In genomic region chr19:39833464-39834286, GRCh38 we compare ENCODE assay signal across 8 cellular contexts. TPM values are rescaled to one million over a fixed set of nuclear protein-coding genes. Genes with fewer than 3 reads are reported as not detected.
DNase-seq lines count a peak whose midpoint lies in the region; ATAC-seq and TF ChIP-seq lines count a peak whose summit lies in the region.

DYRK1B (minus strand) TSS chr19:39834162; CDS start chr19:39831867, 2,295 bp downstream.

- peaks cover 79% of the 10 kb centered on the region for H3K36me3 ChIP-seq in NT2/D1 (ENCODE audit: insufficient read depth, insufficient read length, low read length)

- H3K27me3 Mint-ChIP-seq in CD14-positive monocyte (ENCODE audit: low read depth in 3 of 3) = peaks cover 0 to 1% (median 0%) of the 10 kb centered on the region in 3 donors
- H3K27me3 Mint-ChIP-seq in activated T-cell treated with anti-CD3 and anti-CD28 coated beads, Interleukin-2, amount 50 U/mL, for 24 hours = no peaks in the 10 kb centered on the region

- H3K4me3 ChIP-seq in NT2/D1 (ENCODE audit: insufficient read length, low read depth) (peak within 1 kb of the TSS; percentile 59), epithelial cell of proximal tubule (ENCODE audit: low read depth, low read length) (peak within 1 kb of the TSS; percentile 86), mononuclear cell (ENCODE audit: low read length) (peak within 1 kb of the TSS; percentile 98)

- no peak for TF ChIP-seq CTCF in CD14-positive monocyte (IDR thresholded peaks at IDR 0.05)
- TF ChIP-seq CTCF in epithelial cell of proximal tubule (conservative IDR thresholded peaks at IDR 0.05; ENCODE audit: low read depth, low read length) = no peak

- ATAC-seq in GM19395 (IDR thresholded peaks at IDR 0.05; ENCODE audit: unreplicated experiment) = peak; percentile 87
- peak; percentile 83 for ATAC-seq in HG03521 (IDR thresholded peaks at IDR 0.05; ENCODE audit: unreplicated experiment)

- peak within 1 kb of the TSS; percentile 85 to 89 for H3K4me3 Mint-ChIP-seq in CD14-positive monocyte
- peak within 1 kb of the TSS; percentile 77 for H3K4me3 Mint-ChIP-seq in activated T-cell treated with anti-CD3 and anti-CD28 coated beads, Interleukin-2, amount 50 U/mL, for 24 hours

- DNase-seq in CD14-positive monocyte (ENCODE audit: low spot score) (peak; percentile 96), NT2/D1 (ENCODE audit: low read depth, low spot score) (peak; percentile 91), epithelial cell of proximal tubule (ENCODE audit: low read depth) (peak; percentile 70)
- DNase-seq in activated T-cell treated with anti-CD3 and anti-CD28 coated beads, Interleukin-2, amount 50 U/mL, for 24 hours = peak; percentile 93
- DNase-seq in stimulated activated CD8-positive, alpha-beta memory T cell treated with anti-CD3 and anti-CD28 coated beads, Interleukin-2, amount 100 ng/mL, for 1 hour (ENCODE audit: low read depth in 2 of 2) = peak; percentile 93 to 96

- H3K4me1 ChIP-seq in NT2/D1 (ENCODE audit: insufficient read depth, insufficient read length) (no peaks in the 10 kb centered on the region), mononuclear cell (ENCODE audit: insufficient read depth, low read length) (peaks cover 31% of the 10 kb centered on the region)

- H3K9me3 ChIP-seq in NT2/D1 (ENCODE audit: insufficient read depth, low read length) (no peaks in the 10 kb centered on the region), mononuclear cell (ENCODE audit: low read depth, low read length) (no peaks in the 10 kb centered on the region)

- peaks cover 32% of the 10 kb centered on the region for H3K4me1 Mint-ChIP-seq in CD14-positive monocyte
- H3K4me1 Mint-ChIP-seq in activated T-cell treated with anti-CD3 and anti-CD28 coated beads, Interleukin-2, amount 50 U/mL, for 24 hours (ENCODE audit: low read depth) = peaks cover 29% of the 10 kb centered on the region

- peaks cover 45 to 56% of the 10 kb centered on the region in 2 donors for H3K36me3 Mint-ChIP-seq in CD14-positive monocyte
- peaks cover 90% of the 10 kb centered on the region for H3K36me3 Mint-ChIP-seq in activated T-cell treated with anti-CD3 and anti-CD28 coated beads, Interleukin-2, amount 50 U/mL, for 24 hours (ENCODE audit: low read depth)

- peak within 1 kb of the TSS; percentile 70 for H3K9ac ChIP-seq in NT2/D1 (ENCODE audit: insufficient read length, low read depth)

- H3K9me3 Mint-ChIP-seq in CD14-positive monocyte = no peaks in the 10 kb centered on the region
- no peaks in the 10 kb centered on the region for H3K9me3 Mint-ChIP-seq in activated T-cell treated with anti-CD3 and anti-CD28 coated beads, Interleukin-2, amount 50 U/mL, for 24 hours

- H3K27ac Mint-ChIP-seq in CD14-positive monocyte = peak within 1 kb of the TSS; percentile 85 to 95 (median 93)
- peak within 1 kb of the TSS; percentile 92 for H3K27ac Mint-ChIP-seq in activated T-cell treated with anti-CD3 and anti-CD28 coated beads, Interleukin-2, amount 50 U/mL, for 24 hours

- H3K27me3 ChIP-seq in NT2/D1 (ENCODE audit: insufficient read depth, insufficient read length) (no peaks in the 10 kb centered on the region), mononuclear cell (ENCODE audit: insufficient read depth, low read length) (no peaks in the 10 kb centered on the region)

- intact Hi-C loops in CD14-positive monocyte (cut with micrococcal nuclease) = loop anchor here in 1 of 2 donors (10.0 kb wide), 1 partner anchor 489 kb away; the partner anchor contains the start of gene SAMD4B

RNA-seq across cellular contexts. Expression of gene DYRK1B, which starts in this region (rescaled TPM):
- 1 to 10 TPM; 4.2 to 6.5 TPM for polyA plus RNA-seq in CD14-positive monocyte
- total RNA-seq in epithelial cell of proximal tubule = 5.7 and 15.5 TPM in 2 replicates
- 6.5 TPM for total RNA-seq in mononuclear cell

Comparison
In these comparisons a context has a peak if more than half of its experiments do, and no peak if none do; other contexts are left out.
1. Peak in every context shown above with its lines: DNase-seq, ATAC-seq and H3K4me3 ChIP-seq.